In the genomic region with DNA sequence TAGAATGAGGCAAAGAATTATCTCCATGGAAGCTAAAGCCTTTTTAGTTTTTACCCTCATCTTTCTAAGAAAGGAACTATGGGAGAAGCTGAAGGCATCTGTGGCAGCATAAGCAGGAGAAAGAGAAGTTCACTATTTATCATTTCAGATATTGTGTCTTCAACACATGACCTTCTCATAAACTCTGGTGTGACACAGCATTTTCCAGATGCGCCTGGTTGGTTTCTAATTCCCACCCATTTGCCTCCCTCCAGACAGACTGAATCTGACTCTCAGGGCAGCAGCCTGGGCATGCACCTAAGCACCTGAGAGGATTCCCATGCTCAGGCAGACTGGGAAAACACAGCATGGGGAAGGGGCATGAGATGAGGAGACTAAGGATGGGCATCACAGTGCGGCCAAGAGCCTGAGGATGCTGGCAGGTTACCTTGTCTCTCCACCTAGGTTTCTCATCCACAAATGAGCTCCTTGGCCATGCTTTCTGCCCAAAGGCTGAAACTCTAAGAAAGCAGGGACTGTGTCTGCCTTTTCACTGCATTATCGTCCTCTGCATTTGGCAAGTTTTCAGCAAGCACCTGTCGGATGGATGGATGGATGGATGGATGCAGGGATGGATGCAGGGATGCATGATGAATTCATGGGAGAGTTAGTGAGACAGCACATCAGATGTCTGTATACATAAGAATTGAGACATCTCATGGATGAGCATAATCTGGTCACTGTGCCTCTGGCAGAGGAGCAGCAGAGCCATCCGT, we compare ENCODE assay signal across 1 cellular context.
TF ChIP-seq lines count a peak whose summit lies in the region.

No MANE protein-coding gene starts in this region.

TF ChIP-seq in IMR-90, 13 proteins besides CTCF, POLR2A, EP300 and RAD21:
- 0 out of 2 replicates have a peak, but pooled peaks have one; percentile 11 for TF ChIP-seq NFE2L2 (IDR thresholded peaks at IDR 0.05; ENCODE audit: low read depth, low read length)
- no peak for TF ChIP-seq MAFK (IDR thresholded peaks at IDR 0.05; ENCODE audit: low read depth, low read length)
